In genomic region chr5:28862860-28863196, GRCh38 we compare ENCODE assay signal across 14 cellular contexts.
"Had no signal": no experiment of that assay in that cellular context is flagged by ENCODE, and none has a peak within 500 bp of the region (broad histone marks: within the 10 kb centered on the region; RNA-seq: fewer than 3 reads in every experiment).

No MANE protein-coding gene starts in this region.

- H3K27me3 Mint-ChIP-seq: activated CD4-positive, alpha-beta T cell treated with anti-CD3 and anti-CD28 coated beads, Interleukin-2, amount 10 ng/mL, durations not matched to agents 24 days and 14 days; activated naive CD8-positive, alpha-beta T cell had no signal

- H3K27ac Mint-ChIP-seq: activated CD4-positive, alpha-beta T cell treated with anti-CD3 and anti-CD28 coated beads, Interleukin-2, amount 10 ng/mL, durations not matched to agents 24 days and 14 days; activated naive CD8-positive, alpha-beta T cell had no signal

- H3K4me1 Mint-ChIP-seq: activated CD4-positive, alpha-beta T cell treated with anti-CD3 and anti-CD28 coated beads, Interleukin-2, amount 10 ng/mL, durations not matched to agents 24 days and 14 days had no signal

- DNase-seq: activated CD4-positive, alpha-beta T cell treated with anti-CD3 and anti-CD28 coated beads, Interleukin-2, amount 10 ng/mL, durations not matched to agents 24 days and 14 days; activated CD4-positive, CD25-positive, alpha-beta regulatory T cell; activated CD8-positive, alpha-beta memory T cell treated with anti-CD3 and anti-CD28 coated beads, Interleukin-2, amount 50 U/mL, for 48 hours; activated gamma-delta T cell treated with Interleukin-2 at 50 U/mL for 16 hours; amniotic stem cell; foreskin fibroblast; right cardiac atrium; stimulated activated CD4-positive, alpha-beta T cell treated with anti-CD3 and anti-CD28 coated beads, Interleukin-4, amount 100 ng/mL, for 4 hours; stimulated activated CD8-positive, alpha-beta memory T cell treated with anti-CD3 and anti-CD28 coated beads, Interleukin-4, amount 100 ng/mL, for 48 hours; stimulated activated naive CD4-positive, alpha-beta T cell treated with Interleukin-2 at 50 U/mL for 16 hours; substantia nigra; transverse colon had no signal

- H3K4me3 Mint-ChIP-seq: activated CD4-positive, alpha-beta T cell treated with anti-CD3 and anti-CD28 coated beads, Interleukin-2, amount 10 ng/mL, durations not matched to agents 24 days and 14 days; activated naive CD8-positive, alpha-beta T cell had no signal

- ATAC-seq: heart left ventricle, right cardiac atrium had no signal

- H3K36me3 Mint-ChIP-seq: activated naive CD8-positive, alpha-beta T cell had no signal
